ENCODE assay signal across 8 cellular contexts in genomic region chr11:64777449-64778222, GRCh38. TPM values are rescaled to one million over a fixed set of nuclear protein-coding genes. Genes with fewer than 3 reads are reported as not detected.
DNase-seq lines count a peak whose midpoint lies in the region; ATAC-seq and TF ChIP-seq lines count a peak whose summit lies in the region.

No MANE protein-coding gene starts in this region.

- H3K27ac ChIP-seq in HCT116 (ENCODE audit: low read depth, low read length) (peak overlapping the region; percentile 99), cingulate gyrus (ENCODE audit: low read depth, low read length) (peak overlapping the region; percentile 97)

- H3K9me2 ChIP-seq in HCT116 (ENCODE audit: insufficient read depth) = no peaks in the 10 kb centered on the region

- peak overlapping the region; percentile 92 to 99 for H3K4me3 ChIP-seq in HCT116 (replicated peaks in 1 of 2; ENCODE audit: low read depth in 1 of 2, low read length in 2 of 2)

- intact Hi-C loops in HCT116 (cut with micrococcal nuclease) (no loop called here), left colon (cut with DNase I, micrococcal nuclease) (no loop called here)

- H3K79me2 ChIP-seq in HCT116 (ENCODE audit: insufficient read depth, low read length) = peaks cover 49% of the 10 kb centered on the region

- TF ChIP-seq RAD21 in HCT116 (IDR thresholded peaks at IDR 0.05; ENCODE audit: low read depth) = no peak

- peaks cover 45% of the 10 kb centered on the region for H4K20me1 ChIP-seq in HCT116 (ENCODE audit: insufficient read depth)

- H3K9me3 ChIP-seq in HCT116 (ENCODE audit: control insufficient read depth in 1 of 2, insufficient read depth in 1 of 2, low read depth in 1 of 2, low read length in 2 of 2) = no peaks in the 10 kb centered on the region

- BruUV-seq in HCT116 (replicated peaks; lab: Mats Ljungman, UMichigan) = no TSS peak

- no peak for TF ChIP-seq CTCF in HCT116 (IDR thresholded peaks at IDR 0.05 in 2 of 3, conservative IDR thresholded peaks at IDR 0.05 in 1 of 3; ENCODE audit: borderline replicate concordance in 1 of 3, insufficient read depth in 1 of 3, low read depth in 2 of 3, low read length in 2 of 3)

- ATAC-seq in HCT116 = peak; percentile 20
- ATAC-seq in left colon = peak; percentile 36
- ATAC-seq in GM21529 (IDR thresholded peaks at IDR 0.05; ENCODE audit: unreplicated experiment) = no peak

- peak; percentile 29 for TF ChIP-seq POLR2A in HCT116 (IDR thresholded peaks at IDR 0.05; ENCODE audit: borderline replicate concordance, extremely low read depth, insufficient read depth, insufficient read length)

- peaks cover 44 to 47% of the 10 kb centered on the region in 2 experiments for H3K36me3 ChIP-seq in HCT116 (ENCODE audit: control insufficient read depth in 1 of 2, insufficient read depth in 2 of 2, low read length in 2 of 2)

- RAD21 ChIA-PET in HCT116 (lab: Charles Lee; ENCODE audit: low non-redundant PET in 1 of 2, low total read pairs in 2 of 2, uncharacterized antibody in 2 of 2, unreplicated experiment in 2 of 2) = no interaction called here

- POLR2A ChIA-PET in HCT116 (lab: Charles Lee) = interaction anchor here (1.9 kb wide), 1 partner anchor 14 kb away, joined by 5 read pairs; no protein-coding TSS in a partner anchor

- no peak overlapping the region for H2AFZ ChIP-seq in HCT116 (ENCODE audit: low read depth, low read length, poor library complexity, severe bottlenecking)

- peak; percentile 94 for DNase-seq in DMS53 (lab: John Stamatoyannopoulos, UW)
- no peak for DNase-seq in HCT116 (ENCODE audit: low read depth, low spot score)
- peak; percentile 94 for DNase-seq in NCI-H2196 (lab: John Stamatoyannopoulos, UW; ENCODE audit: unreplicated experiment)
- peak; percentile 79 to 85 for DNase-seq in activated CD4-positive, alpha-beta T cell treated with anti-CD3 and anti-CD28 coated beads for 4 hours
- DNase-seq in left colon = peak; percentile 80 to 88
- peak; percentile 59 to 60 for DNase-seq in stimulated activated CD4-positive, alpha-beta T cell treated with anti-CD3 and anti-CD28 coated beads, Interleukin-1b, Interleukin-23, amount 100 ng/mL, for 1 hour (ENCODE audit: low read depth in 2 of 2)

- H3K4me1 ChIP-seq in HCT116 (ENCODE audit: control insufficient read depth in 1 of 2, insufficient read depth in 2 of 2, low read length in 2 of 2) = peaks cover 13 to 26% of the 10 kb centered on the region in 2 experiments; a peak in 3 of 4 replicates

- CTCF ChIA-PET in HCT116 (lab: Charles Lee) = no interaction called here

- no peaks in the 10 kb centered on the region for H3K27me3 ChIP-seq in HCT116 (ENCODE audit: insufficient read depth, low read length)

- peak overlapping the region; percentile 95 for H3K9ac ChIP-seq in HCT116 (ENCODE audit: low read length)

- peak overlapping the region; percentile 87 for H3K4me2 ChIP-seq in HCT116 (ENCODE audit: low read length)

TF ChIP-seq in HCT116, 20 proteins besides CTCF, POLR2A, EP300 and RAD21:
- TF ChIP-seq POLR2AphosphoS5 (IDR thresholded peaks at IDR 0.05; ENCODE audit: low read depth, low read length) = 0 out of 2 replicates have a peak, but pooled peaks have one; percentile 14
- no peak; the same call in 1 of the 2 replicates for TF ChIP-seq ZFX (IDR thresholded peaks at IDR 0.05)
- no peak for TF ChIP-seq SRF (IDR thresholded peaks at IDR 0.05; ENCODE audit: low read depth)

RNA-seq across cellular contexts. Expression of gene SF1, which starts 0.7 kb away (rescaled TPM):
- total RNA-seq in HCT116 (2021; ENCODE audit: unreplicated experiment) (403 TPM), left colon (100 to 1,000 TPM; 201 to 216 TPM)
- 177 and 219 TPM in 2 replicates for polyA plus RNA-seq in HCT116 (2012)

RNA-seq across cellular contexts. Expression of gene PYGM, which starts 17.9 kb away (rescaled TPM):
- 1.7 TPM for total RNA-seq in HCT116 (2021; ENCODE audit: unreplicated experiment)
- polyA plus RNA-seq in HCT116 (2012) = 0.51 and 0.56 TPM in 2 replicates
- total RNA-seq in left colon = 1 to 10 TPM in 1 of 2 donors, under 1 TPM in 1; 0.67 to 3.0 TPM

RNA-seq across cellular contexts. Expression of gene MAP4K2, which starts 25.4 kb away (rescaled TPM):
- total RNA-seq in HCT116 (2021; ENCODE audit: unreplicated experiment) (44.2 TPM), left colon (10 to 100 TPM in 1 of 2 donors, 1 to 10 TPM in 1; 7.3 to 13.9 TPM)
- 37.5 and 38.1 TPM in 2 replicates for polyA plus RNA-seq in HCT116 (2012)

RNA-seq across cellular contexts. Expression of gene MEN1, which starts 32.7 kb away (rescaled TPM):
- total RNA-seq in HCT116 (2021; ENCODE audit: unreplicated experiment) (62.1 TPM), left colon (10 to 100 TPM; 21.0 to 25.5 TPM)
- 46.8 and 54.0 TPM in 2 replicates for polyA plus RNA-seq in HCT116 (2012)

RNA-seq across cellular contexts. Expression of gene RASGRP2, which starts 33.7 kb away (rescaled TPM):
- total RNA-seq in HCT116 (2021; ENCODE audit: unreplicated experiment) (12.8 TPM), left colon (1 to 10 TPM; 2.0 to 7.7 TPM)
- polyA plus RNA-seq in HCT116 (2012) = 14.6 and 18.7 TPM in 2 replicates
